ENCODE assay signal across 9 cellular contexts in genomic region chr6:149834513-149835481, GRCh38. TPM values are rescaled to one million over a fixed set of nuclear protein-coding genes. Genes with fewer than 3 reads are reported as not detected.
DNase-seq lines count a peak whose midpoint lies in the region; ATAC-seq and TF ChIP-seq lines count a peak whose summit lies in the region.
"Had no signal": no experiment of that assay in that cellular context is flagged by ENCODE, and none has a peak within 500 bp of the region (broad histone marks: within the 10 kb centered on the region; RNA-seq: fewer than 3 reads in every experiment).

No MANE protein-coding gene starts in this region.

- TF ChIP-seq CTCF in IMR-90 (conservative IDR thresholded peaks at IDR 0.05; ENCODE audit: low read depth, low read length) (peak; percentile 95), progenitor cell of endocrine pancreas (IDR thresholded peaks at IDR 0.05; ENCODE audit: unreplicated experiment) (peak; percentile 89)

- H3K27ac Mint-ChIP-seq in progenitor cell of endocrine pancreas, result no peak overlapping the region
- H3K27ac Mint-ChIP-seq: T-helper 1 cell treated with Interleukin-12 subunit alpha and Interleukin-12 subunit beta and Interleukin-4 antibody, amounts not matched to agents 30 μg/mL and 1 μg/mL, for 36 hours had no signal

- H3K27me3 Mint-ChIP-seq in progenitor cell of endocrine pancreas, result no peaks in the 10 kb centered on the region

- no peak overlapping the region for H3K56ac ChIP-seq in IMR-90 (ENCODE audit: extremely low read depth, insufficient read depth, low read length)

- CTCF ChIA-PET in IMR-90 (lab: Yijun Ruan, JAX), result interaction anchor here (0.6 to 1.4 kb wide), 6 partner anchors 18 to 1234 kb away, joined by 3 to 6 read pairs (median 4); partner anchors contain the start of gene LRP11

- H4K8ac ChIP-seq in IMR-90 (ENCODE audit: low read depth in 2 of 2, low read length in 2 of 2), result no peak overlapping the region

- H3K27ac ChIP-seq in IMR-90 (ENCODE audit: insufficient read depth, low read length), result no peak overlapping the region

- no peak overlapping the region for H2BK15ac ChIP-seq in IMR-90 (ENCODE audit: low read depth, low read length)

- POLR2A ChIA-PET in IMR-90 (lab: Charles Lee; ENCODE audit: unreplicated experiment), result no interaction called here

- peak overlapping the region; percentile 3; the same call in 1 of the 2 replicates for H3K4ac ChIP-seq in IMR-90 (ENCODE audit: low read depth, low read length)

- H3K18ac ChIP-seq in IMR-90 (ENCODE audit: low read depth, low read length), result no peak overlapping the region

- H2AK9ac ChIP-seq in IMR-90 (replicated peaks; ENCODE audit: low read depth, low read length, poor library complexity), result no peak overlapping the region

- H2BK5ac ChIP-seq in IMR-90 (ENCODE audit: low read depth, low read length, poor library complexity, severe bottlenecking), result no peak overlapping the region

- H3K4me2 ChIP-seq in IMR-90 (ENCODE audit: low read depth, low read length), result no peak overlapping the region

- no peak overlapping the region for H3K4me3 Mint-ChIP-seq in progenitor cell of endocrine pancreas (ENCODE audit: low read depth)
- H3K4me3 Mint-ChIP-seq: T-helper 1 cell treated with Interleukin-12 subunit alpha and Interleukin-12 subunit beta and Interleukin-4 antibody, amounts not matched to agents 30 μg/mL and 1 μg/mL, for 36 hours had no signal

- H3K14ac ChIP-seq in IMR-90 (replicated peaks; ENCODE audit: low read depth, low read length), result no peak overlapping the region

- no CpG with 5 or more reads among the region's 5 CpGs for WGBS in IMR-90 (ENCODE audit: extremely low coverage in 2 of 2, insufficient read length in 1 of 2), 2 experiments

- H4K5ac ChIP-seq in IMR-90 (ENCODE audit: low read depth, low read length), result no peak overlapping the region

- TF ChIP-seq RAD21 in IMR-90 (IDR thresholded peaks at IDR 0.05; ENCODE audit: low read length), result peak; percentile 94

- H3K36me3 ChIP-seq in IMR-90 (ENCODE audit: control insufficient read depth, insufficient read depth, low read length), result peaks cover 24% of the 10 kb centered on the region

- H3K9me1 ChIP-seq in IMR-90 (ENCODE audit: insufficient read depth, low read length), result peaks cover 2% of the 10 kb centered on the region; the same call in 1 of the 2 replicates

- H2AK5ac ChIP-seq in IMR-90 (ENCODE audit: low read depth, low read length), result no peak overlapping the region

- no peaks in the 10 kb centered on the region for H3K9me3 Mint-ChIP-seq in progenitor cell of endocrine pancreas (ENCODE audit: low read depth)
- H3K9me3 Mint-ChIP-seq: T-helper 1 cell treated with Interleukin-12 subunit alpha and Interleukin-12 subunit beta and Interleukin-4 antibody, amounts not matched to agents 30 μg/mL and 1 μg/mL, for 36 hours had no signal

- peaks cover 8% of the 10 kb centered on the region; the same call in 1 of the 2 replicates for H4K20me1 ChIP-seq in IMR-90 (ENCODE audit: insufficient read depth, low read length)

- ATAC-seq in IMR-90 (ENCODE audit: low read depth) (peak; percentile 74), HG03159 (IDR thresholded peaks at IDR 0.05; ENCODE audit: unreplicated experiment) (no peak), HG03460 (IDR thresholded peaks at IDR 0.05; ENCODE audit: unreplicated experiment) (no peak)

- no peak overlapping the region for H3K23ac ChIP-seq in IMR-90 (ENCODE audit: low read depth, low read length)

- peaks cover 6% of the 10 kb centered on the region for H3K4me1 ChIP-seq in IMR-90 (ENCODE audit: control insufficient read depth, insufficient read depth, low read length)

- in situ Hi-C loops in IMR-90 (cut with MboI; ENCODE audit: low sequenced_read_pairs), result loop anchor here (5.0 to 25.0 kb wide), 3 partner anchors 33 to 1228 kb away; partner anchors contain the start of gene RAET1G

- H3K4me1 Mint-ChIP-seq in progenitor cell of endocrine pancreas (ENCODE audit: low read depth), result peaks cover 13% of the 10 kb centered on the region

- no peak overlapping the region for H2AFZ ChIP-seq in IMR-90 (replicated peaks; ENCODE audit: low read length, poor library complexity)

- intact Hi-C loops in IMR-90 (cut with micrococcal nuclease), result loop anchor here (1.0 to 2.0 kb wide), 3 partner anchors 27 to 182 kb away; no protein-coding TSS in a partner anchor

- H2BK120ac ChIP-seq in IMR-90 (ENCODE audit: low read depth, low read length), result no peak overlapping the region

- no TSS peak for BruUV-seq in IMR-90 (replicated peaks; lab: Mats Ljungman, UMichigan)

- dilution Hi-C loops in IMR-90 (cut with HindIII; ENCODE audit: low sequenced_read_pairs, unreplicated experiment), result no loop called here

- no peaks in the 10 kb centered on the region for H3K9me3 ChIP-seq in IMR-90 (ENCODE audit: control insufficient read depth, insufficient read depth, low read length)

- no peak overlapping the region for H3K4me3 ChIP-seq in IMR-90 (ENCODE audit: insufficient read depth, low read depth, low read length)

- no peaks in the 10 kb centered on the region for H3K27me3 ChIP-seq in IMR-90 (ENCODE audit: control insufficient read depth, insufficient read depth, low read length)

- no peak for TF ChIP-seq POLR2A in IMR-90 (IDR thresholded peaks at IDR 0.05; ENCODE audit: low read depth, low read length)

- DNase-seq in D341Med (ENCODE audit: low spot score) (peak; percentile 61), IMR-90 (peak; percentile 79), SK-N-DZ (ENCODE audit: low spot score) (peak; percentile 46), germinal center (ENCODE audit: low spot score) (peak; percentile 54), progenitor cell of endocrine pancreas (ENCODE audit: low spot score, unreplicated experiment) (peak; percentile 53)
- DNase-seq in activated naive CD4-positive, alpha-beta T cell treated with Interleukin-2 at 50 U/mL for 16 hours, result peak; percentile 69

- H2BK20ac ChIP-seq in IMR-90 (ENCODE audit: low read depth, low read length), result no peak overlapping the region

- no peak overlapping the region for H3K9ac ChIP-seq in IMR-90 (ENCODE audit: low read depth, low read length)

- peaks cover 23% of the 10 kb centered on the region for H3K36me3 Mint-ChIP-seq in progenitor cell of endocrine pancreas (ENCODE audit: insufficient read depth)

- no peak overlapping the region for H4K91ac ChIP-seq in IMR-90 (ENCODE audit: insufficient read depth, low read depth, low read length)

- H3K79me1 ChIP-seq in IMR-90 (ENCODE audit: low read depth in 1 of 2, low read length in 2 of 2), result peaks cover 11 to 37% of the 10 kb centered on the region in 2 experiments

TF ChIP-seq in IMR-90, 13 proteins besides CTCF, POLR2A, EP300 and RAD21:
- TF ChIP-seq RCOR1 (IDR thresholded peaks at IDR 0.05; ENCODE audit: insufficient replicate concordance, low read length), result no peak
- peak; percentile 48; the same call in 1 of the 2 replicates for TF ChIP-seq FOS (IDR thresholded peaks at IDR 0.05; ENCODE audit: low read depth, low read length)
- TF ChIP-seq SMC3 (IDR thresholded peaks at IDR 0.05; ENCODE audit: low read depth, low read length), result peak; percentile 96
TF ChIP-seq in IMR-90: peak in this region for 2.

RNA-seq across cellular contexts. Expression of gene LRP11, which starts 29.4 kb away (rescaled TPM):
- total RNA-seq in IMR-90 (2012; rRNA removed), result 63.8 and 74.7 TPM in 2 replicates
- 46.5 and 48.8 TPM in 2 replicates for polyA plus RNA-seq in IMR-90 (2012; rRNA removed)
- 17.7 and 33.4 TPM in 2 replicates for polyA plus RNA-seq in IMR-90 (2012; cell fraction: cytosol; rRNA removed)
- 21.3 and 25.1 TPM in 2 replicates for polyA plus RNA-seq in IMR-90 (2012; cell fraction: nucleus; rRNA removed; ENCODE audit: low replicate concordance)
- 21.8 and 25.4 TPM in 2 replicates for polyA plus RNA-seq in SK-N-DZ (2014; cell fraction: cytosol; rRNA removed)
- 15.9 and 19.2 TPM in 2 replicates for polyA plus RNA-seq in SK-N-DZ (2014; cell fraction: nucleus; rRNA removed)
- total RNA-seq in progenitor cell of endocrine pancreas, result 45.0 and 63.3 TPM in 2 replicates
